9 cellular contexts compared by ENCODE assay signal in genomic region chr6:138287144-138287955, GRCh38.
A peak's percentile ranks its signal among the peaks of the same experiment; 100 is the strongest.
DNase-seq lines count a peak whose midpoint lies in the region; ATAC-seq and TF ChIP-seq lines count a peak whose summit lies in the region.
"Had no signal": no experiment of that assay in that cellular context is flagged by ENCODE, and none has a peak within 500 bp of the region (broad histone marks: within the 10 kb centered on the region; RNA-seq: fewer than 3 reads in every experiment).

No MANE protein-coding gene starts in this region.

- intact Hi-C loops in OCI-LY7 (cut with micrococcal nuclease; ENCODE audit: unreplicated experiment) = loop anchor here (1.0 to 5.0 kb wide), 3 partner anchors 115 to 225 kb away; partner anchors contain the start of gene HEBP2

- H3K27ac ChIP-seq in OCI-LY7 (ENCODE audit: low read depth, low read length, poor library complexity, severe bottlenecking) = no peak overlapping the region
- H3K27ac ChIP-seq: BLaER1 had no signal

- peak; percentile 79 for ATAC-seq in HG03354 (IDR thresholded peaks at IDR 0.05; ENCODE audit: poor library complexity, severe bottlenecking, unreplicated experiment)
- no peak for ATAC-seq in HG03095 (IDR thresholded peaks at IDR 0.05; ENCODE audit: unreplicated experiment)

- no peaks in the 10 kb centered on the region for H3K36me3 ChIP-seq in OCI-LY7 (ENCODE audit: insufficient read depth, low read length)
- H3K36me3 ChIP-seq: BLaER1 had no signal

- no peaks in the 10 kb centered on the region for H3K4me1 ChIP-seq in OCI-LY7 (ENCODE audit: insufficient read depth, low read length, poor library complexity, severe bottlenecking)
- H3K4me1 ChIP-seq: BLaER1 had no signal

- H3K9me2 ChIP-seq in OCI-LY7 (ENCODE audit: insufficient read depth, low read length) = no peaks in the 10 kb centered on the region

- H3K4me3 ChIP-seq in OCI-LY7 (ENCODE audit: low read depth, low read length, poor library complexity, severe bottlenecking) = no peak overlapping the region
- H3K4me3 ChIP-seq: BLaER1 had no signal

- H3K9me3 ChIP-seq in OCI-LY7 (ENCODE audit: low read length) = no peaks in the 10 kb centered on the region
- H3K9me3 ChIP-seq: BLaER1 had no signal

- H3K4me2 ChIP-seq in OCI-LY7 (ENCODE audit: low read length) = no peak overlapping the region
- H3K4me2 ChIP-seq: BLaER1 had no signal

- no peak overlapping the region for H2AFZ ChIP-seq in OCI-LY7 (ENCODE audit: low read length)

- POLR2A ChIA-PET in OCI-LY7 (lab: Charles Lee) = interaction anchor here (0.5 kb wide), 1 partner anchor 825 kb away, joined by 3 read pairs; no protein-coding TSS in a partner anchor

- CTCF ChIA-PET in OCI-LY7 (lab: Charles Lee; ENCODE audit: unreplicated experiment) = interaction anchor here (1.2 kb wide), 1 partner anchor 172 kb away, joined by 5 read pairs; no protein-coding TSS in a partner anchor

- no peaks in the 10 kb centered on the region for H4K20me1 ChIP-seq in OCI-LY7 (ENCODE audit: insufficient read depth, low read length)
- H4K20me1 ChIP-seq: BLaER1 had no signal

- no peaks in the 10 kb centered on the region for H3K79me2 ChIP-seq in OCI-LY7 (ENCODE audit: insufficient read depth, low read depth, low read length)

- DNase-seq in NCI-H1694 (lab: John Stamatoyannopoulos, UW) = peak; percentile 4
- DNase-seq in NCI-H1694 treated with DMSO at 0.1 percent for 48 hours (lab: John Stamatoyannopoulos, UW) = no peak
- DNase-seq in OCI-LY7 (ENCODE audit: low spot score) = peak; percentile 48
- DNase-seq in activated naive CD4-positive, alpha-beta T cell treated with anti-CD3 and anti-CD28 coated beads, Interleukin-2, amount 50 U/mL, for 16 hours = peak; percentile 50
- DNase-seq in iPS-NIHi11 (ENCODE audit: low spot score) = peak; percentile 72
- DNase-seq in stimulated activated CD8-positive, alpha-beta memory T cell treated with anti-CD3 and anti-CD28 coated beads, Interleukin-15, amount 100 ng/mL, for 1 hour (ENCODE audit: low read depth) = peak; percentile 14

- TF ChIP-seq CTCF in OCI-LY7 (conservative IDR thresholded peaks at IDR 0.05; ENCODE audit: low read length) = peak; percentile 81

- BruUV-seq in OCI-LY7 (replicated peaks; lab: Mats Ljungman, UMichigan) = no TSS peak
